ENCODE assay signal across 2 cellular contexts in the genomic region with DNA sequence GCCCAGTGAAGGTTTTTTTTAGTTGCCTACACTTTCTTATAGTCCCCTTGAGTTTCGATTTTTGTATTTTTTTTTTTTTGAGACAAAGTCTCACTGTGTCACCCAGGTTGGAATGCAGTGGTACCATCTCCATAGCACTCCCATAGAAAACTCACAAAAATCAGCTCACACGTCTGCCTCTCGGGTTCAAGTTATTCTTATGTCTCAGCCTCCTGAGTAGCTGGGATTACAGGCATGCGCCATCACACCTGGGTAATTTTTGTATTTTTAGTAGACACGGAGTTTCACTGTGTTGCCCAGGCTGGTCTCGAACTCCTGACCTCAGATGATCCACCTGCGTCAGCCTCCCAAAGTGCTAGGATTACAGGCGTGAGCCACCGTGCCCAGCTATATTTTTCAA. TPM values are rescaled to one million over a fixed set of nuclear protein-coding genes. Genes with fewer than 3 reads are reported as not detected.
"Had no signal": no experiment of that assay in that cellular context is flagged by ENCODE, and none has a peak within 500 bp of the region (broad histone marks: within the 10 kb centered on the region; RNA-seq: fewer than 3 reads in every experiment).

No MANE protein-coding gene starts in this region.

RNA-seq across cellular contexts. Expression of gene PPP1R3G, which starts 24.7 kb away (rescaled TPM):
- total RNA-seq: H4, H9 had no signal
